Comparison of ENCODE assay signal across 1 cellular context in the genomic region with DNA sequence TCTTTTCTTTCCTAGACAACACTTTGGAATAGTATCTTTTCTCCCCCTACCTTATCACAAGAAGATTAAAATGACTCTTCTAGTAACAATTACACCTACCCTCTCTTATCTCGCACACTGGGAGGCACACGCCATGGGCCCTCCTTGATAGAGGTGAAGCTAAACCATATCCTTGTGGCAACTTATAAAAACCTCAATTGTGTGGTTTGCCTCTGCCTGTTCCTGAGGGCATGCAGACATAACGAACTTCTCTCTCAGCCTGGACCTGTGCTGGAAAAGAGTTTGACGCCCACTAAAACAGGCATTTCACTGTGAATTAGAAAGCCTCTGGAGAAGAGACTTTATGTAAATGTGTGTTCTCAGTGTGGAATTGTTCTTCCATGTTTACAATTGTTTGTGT.
TF ChIP-seq lines count a peak whose summit lies in the region.

No MANE protein-coding gene starts in this region.

TF ChIP-seq in GM23338, 12 proteins besides CTCF, POLR2A, EP300 and RAD21 (continued from another document):
- TF ChIP-seq ZNF462 (CRISPR knock-in tag; IDR thresholded peaks at IDR 0.05): no peak
- TF ChIP-seq JUNB (IDR thresholded peaks at IDR 0.05; ENCODE audit: unreplicated experiment): no peak
- no peak for TF ChIP-seq NANOG (IDR thresholded peaks at IDR 0.05; ENCODE audit: borderline replicate concordance)
